Comparison of ENCODE assay signal across 21 cellular contexts in the genomic region with DNA sequence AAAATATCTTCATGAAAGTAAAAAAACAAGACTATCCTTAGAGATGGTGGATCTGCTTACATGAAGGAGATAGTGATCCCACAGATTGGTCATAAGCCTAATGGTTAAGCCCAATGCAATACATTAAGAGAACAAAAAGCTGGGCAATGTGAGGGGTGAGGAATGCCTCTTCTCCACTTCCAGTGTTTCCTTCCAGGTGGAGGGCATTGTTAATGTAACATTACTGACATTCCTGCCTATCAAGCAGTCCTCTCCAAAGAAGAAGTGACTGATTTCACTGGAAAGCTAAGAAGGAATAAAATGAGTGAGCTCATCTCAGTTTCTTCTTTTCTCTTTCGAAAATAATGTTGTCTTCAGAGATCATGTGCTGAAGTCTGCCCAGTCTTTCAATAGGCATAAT.
"Had no signal": no experiment of that assay in that cellular context is flagged by ENCODE, and none has a peak within 500 bp of the region (broad histone marks: within the 10 kb centered on the region; RNA-seq: fewer than 3 reads in every experiment).

No MANE protein-coding gene starts in this region.

- H3K36me3 ChIP-seq: MG63 had no signal

- ATAC-seq: HepG2, Panc1 had no signal

- H3K4me3 ChIP-seq: MG63 had no signal

- H3K4me2 ChIP-seq: SK-N-SH had no signal

- DNase-seq: IMR-90, Karpas-422, KG1, MG63, NCI-H1092, NCI-H1417 treated with DMSO at 0.1 percent for 48 hours, NCI-H146, NCI-H1694 treated with DMSO at 0.1 percent for 48 hours, NCI-H1930, NCI-H2081, NCI-H2107, NCI-H2227 treated with DMSO at 0.1 percent for 48 hours, NCI-H524, NCI-H526 treated with DMSO at 0.1 percent for 48 hours, NCI-H774, PC-3, SHP77, SK-N-SH had no signal

- H3K9me2 ChIP-seq: SK-N-SH had no signal

- H3K9ac ChIP-seq: SK-N-SH had no signal

- H3K27me3 ChIP-seq: MG63 had no signal

- H3K27ac ChIP-seq: RWPE1 had no signal

- FAIRE-seq: HepG2 had no signal

- H3K9me3 ChIP-seq: MG63, SK-N-SH had no signal
